Comparison of ENCODE assay signal across 1 cellular context in the genomic region with DNA sequence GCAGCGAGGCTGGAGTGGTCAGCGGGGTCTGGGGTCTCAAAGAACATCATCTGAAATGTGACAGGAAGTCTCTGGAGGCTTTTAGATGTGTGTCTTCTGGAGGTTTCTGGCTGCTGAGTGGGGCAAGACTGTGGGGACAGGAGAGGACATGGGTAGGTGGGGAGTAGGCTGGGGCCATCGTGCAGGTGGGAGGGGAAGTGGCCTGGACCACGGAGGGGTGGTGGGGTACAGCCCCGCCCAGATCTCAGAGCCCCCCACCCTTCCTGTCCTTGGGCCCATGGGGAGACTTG.
TF ChIP-seq lines count a peak whose summit lies in the region.

No MANE protein-coding gene starts in this region.

TF ChIP-seq in SK-N-SH treated with all-trans-retinoic acid at 6 μM for 48 hours, 23 proteins besides CTCF, POLR2A, EP300 and RAD21 (continued from another document):
- TF ChIP-seq, protein P1, sequence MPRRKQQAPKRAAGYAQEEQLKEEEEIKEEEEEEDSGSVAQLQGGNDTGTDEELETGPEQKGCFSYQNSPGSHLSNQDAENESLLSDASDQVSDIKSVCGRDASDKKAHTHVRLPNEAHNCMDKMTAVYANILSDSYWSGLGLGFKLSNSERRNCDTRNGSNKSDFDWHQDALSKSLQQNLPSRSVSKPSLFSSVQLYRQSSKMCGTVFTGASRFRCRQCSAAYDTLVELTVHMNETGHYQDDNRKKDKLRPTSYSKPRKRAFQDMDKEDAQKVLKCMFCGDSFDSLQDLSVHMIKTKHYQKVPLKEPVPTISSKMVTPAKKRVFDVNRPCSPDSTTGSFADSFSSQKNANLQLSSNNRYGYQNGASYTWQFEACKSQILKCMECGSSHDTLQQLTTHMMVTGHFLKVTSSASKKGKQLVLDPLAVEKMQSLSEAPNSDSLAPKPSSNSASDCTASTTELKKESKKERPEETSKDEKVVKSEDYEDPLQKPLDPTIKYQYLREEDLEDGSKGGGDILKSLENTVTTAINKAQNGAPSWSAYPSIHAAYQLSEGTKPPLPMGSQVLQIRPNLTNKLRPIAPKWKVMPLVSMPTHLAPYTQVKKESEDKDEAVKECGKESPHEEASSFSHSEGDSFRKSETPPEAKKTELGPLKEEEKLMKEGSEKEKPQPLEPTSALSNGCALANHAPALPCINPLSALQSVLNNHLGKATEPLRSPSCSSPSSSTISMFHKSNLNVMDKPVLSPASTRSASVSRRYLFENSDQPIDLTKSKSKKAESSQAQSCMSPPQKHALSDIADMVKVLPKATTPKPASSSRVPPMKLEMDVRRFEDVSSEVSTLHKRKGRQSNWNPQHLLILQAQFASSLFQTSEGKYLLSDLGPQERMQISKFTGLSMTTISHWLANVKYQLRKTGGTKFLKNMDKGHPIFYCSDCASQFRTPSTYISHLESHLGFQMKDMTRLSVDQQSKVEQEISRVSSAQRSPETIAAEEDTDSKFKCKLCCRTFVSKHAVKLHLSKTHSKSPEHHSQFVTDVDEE (CRISPR knock-in tag; IDR thresholded peaks at IDR 0.05), result no peak
- TF ChIP-seq ZC3H10 (CRISPR knock-in tag; IDR thresholded peaks at IDR 0.05) (no peak), ZNF70 (CRISPR knock-in tag; IDR thresholded peaks at IDR 0.05) (no peak), TOX (CRISPR knock-in tag; IDR thresholded peaks at IDR 0.05; ENCODE audit: borderline replicate concordance) (no peak), BACH2 (CRISPR knock-in tag; IDR thresholded peaks at IDR 0.05; ENCODE audit: borderline replicate concordance) (no peak)
